14 cellular contexts compared by ENCODE assay signal in the genomic region with DNA sequence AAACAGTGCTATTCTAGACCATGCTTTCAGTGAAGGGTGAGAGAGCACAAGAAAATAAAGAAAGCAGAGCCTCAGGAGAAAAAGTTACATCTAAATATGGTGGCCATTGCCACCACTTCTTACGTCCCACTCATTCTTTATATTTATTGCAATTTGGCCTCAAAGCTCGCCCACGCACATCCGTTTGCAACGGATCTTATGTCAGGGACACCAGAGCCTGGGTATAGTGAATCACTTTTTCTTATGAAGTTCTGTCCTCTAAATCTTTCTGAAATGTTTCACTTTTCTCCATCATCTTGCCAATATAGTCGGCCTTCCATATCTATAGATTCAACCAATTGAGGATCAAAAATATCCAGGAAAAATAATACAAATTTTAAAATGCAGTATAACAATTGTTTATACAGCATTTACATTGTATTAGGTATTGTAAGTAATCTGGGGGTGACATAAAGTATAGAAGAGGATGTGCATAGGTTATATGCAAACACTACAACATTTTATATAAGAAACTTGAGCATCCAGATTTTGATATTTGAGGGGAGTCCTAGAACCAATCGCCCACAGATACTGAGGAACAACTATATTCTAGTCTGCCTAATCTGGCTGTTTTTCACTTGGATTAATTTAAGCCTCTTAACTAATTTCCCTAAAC. TPM values are rescaled to one million over a fixed set of nuclear protein-coding genes. Genes with fewer than 3 reads are reported as not detected.
DNase-seq lines count a peak whose midpoint lies in the region; ATAC-seq, FAIRE-seq and TF ChIP-seq lines count a peak whose summit lies in the region.
"Had no signal": no experiment of that assay in that cellular context is flagged by ENCODE, and none has a peak within 500 bp of the region (broad histone marks: within the 10 kb centered on the region; RNA-seq: fewer than 3 reads in every experiment).

No MANE protein-coding gene starts in this region.

- no peaks in the 10 kb centered on the region for H3K27me3 ChIP-seq in HCT116 (ENCODE audit: insufficient read depth, low read length)
- H3K27me3 ChIP-seq: gastrocnemius medialis had no signal

- POLR2A ChIA-PET in HCT116 (lab: Charles Lee): no interaction called here
- POLR2A ChIA-PET in activated CD4-positive, alpha-beta memory T cell treated with anti-CD3 and anti-CD28 coated beads, Interleukin-2, amount 10 ng/mL, durations not matched to agents 7 days and 5 days (lab: Charles Lee): interaction anchor here (1.2 to 2.5 kb wide), 2 partner anchors 9 to 35 kb away, joined by 4 to 6 read pairs; partner anchors contain the start of gene GOLPH3

- RAD21 ChIA-PET in HCT116 (lab: Charles Lee; ENCODE audit: low non-redundant PET in 1 of 2, low total read pairs in 2 of 2, uncharacterized antibody in 2 of 2, unreplicated experiment in 2 of 2): no interaction called here

- H3K36me3 ChIP-seq in HCT116 (ENCODE audit: control insufficient read depth in 1 of 2, insufficient read depth in 2 of 2, low read length in 2 of 2): peaks cover 10 to 11% of the 10 kb centered on the region in 2 experiments; a peak in 3 of 4 replicates

- no peak overlapping the region for H3K4me3 ChIP-seq in HCT116 (replicated peaks in 1 of 2; ENCODE audit: low read depth in 1 of 2, low read length in 2 of 2)
- H3K4me3 ChIP-seq: coronary artery, gastrocnemius medialis, lung had no signal

- H3K9ac ChIP-seq in HCT116 (ENCODE audit: low read length): no peak overlapping the region

- H3K27me3 Mint-ChIP-seq in activated CD4-positive, alpha-beta memory T cell treated with anti-CD3 and anti-CD28 coated beads, Interleukin-2, amount 10 ng/mL, durations not matched to agents 7 days and 5 days: no peaks in the 10 kb centered on the region
- H3K27me3 Mint-ChIP-seq in chondrocyte (ENCODE audit: low read depth): no peaks in the 10 kb centered on the region
- H3K27me3 Mint-ChIP-seq in progenitor cell of endocrine pancreas: no peaks in the 10 kb centered on the region

- H3K4me2 ChIP-seq in HCT116 (ENCODE audit: low read length): no peak overlapping the region

- peaks cover 69% of the 10 kb centered on the region for H3K79me2 ChIP-seq in HCT116 (ENCODE audit: insufficient read depth, low read length)

- no peaks in the 10 kb centered on the region for H3K9me2 ChIP-seq in HCT116 (ENCODE audit: insufficient read depth)

- ATAC-seq in HCT116 (no peak), HG03095 (IDR thresholded peaks at IDR 0.05; ENCODE audit: unreplicated experiment) (no peak)
- ATAC-seq: gastrocnemius medialis, WTC11 had no signal

- TF ChIP-seq CTCF in HCT116 (IDR thresholded peaks at IDR 0.05 in 2 of 3, conservative IDR thresholded peaks at IDR 0.05 in 1 of 3; ENCODE audit: borderline replicate concordance in 1 of 3, insufficient read depth in 1 of 3, low read depth in 2 of 3, low read length in 2 of 3) (no peak), chondrocyte (IDR thresholded peaks at IDR 0.05) (no peak), progenitor cell of endocrine pancreas (IDR thresholded peaks at IDR 0.05; ENCODE audit: unreplicated experiment) (no peak)

- CTCF ChIA-PET in HCT116 (lab: Charles Lee): no interaction called here
- CTCF ChIA-PET in activated CD4-positive, alpha-beta memory T cell treated with anti-CD3 and anti-CD28 coated beads, Interleukin-2, amount 10 ng/mL, durations not matched to agents 7 days and 5 days (lab: Charles Lee): no interaction called here

- TF ChIP-seq POLR2A in HCT116 (IDR thresholded peaks at IDR 0.05; ENCODE audit: borderline replicate concordance, extremely low read depth, insufficient read depth, insufficient read length) (no peak), GM12891 (IDR thresholded peaks at IDR 0.05; ENCODE audit: low read depth, low read length) (no peak)

- H2AFZ ChIP-seq in HCT116 (ENCODE audit: low read depth, low read length, poor library complexity, severe bottlenecking): no peak overlapping the region

- peaks cover 13% of the 10 kb centered on the region; the same call in 1 of the 2 replicates for H4K20me1 ChIP-seq in HCT116 (ENCODE audit: insufficient read depth)

- no peak overlapping the region for H3K4me3 Mint-ChIP-seq in activated CD4-positive, alpha-beta memory T cell treated with anti-CD3 and anti-CD28 coated beads, Interleukin-2, amount 10 ng/mL, durations not matched to agents 7 days and 5 days
- no peak overlapping the region for H3K4me3 Mint-ChIP-seq in chondrocyte (ENCODE audit: unreplicated experiment)
- H3K4me3 Mint-ChIP-seq in progenitor cell of endocrine pancreas (ENCODE audit: low read depth): no peak overlapping the region
- H3K4me3 Mint-ChIP-seq: WTC11 had no signal

- H3K9me3 ChIP-seq in HCT116 (ENCODE audit: control insufficient read depth in 1 of 2, insufficient read depth in 1 of 2, low read depth in 1 of 2, low read length in 2 of 2): no peaks in the 10 kb centered on the region
- H3K9me3 ChIP-seq: gastrocnemius medialis had no signal

- BruUV-seq in HCT116 (replicated peaks; lab: Mats Ljungman, UMichigan): TSS peak; percentile 9

- H3K4me1 ChIP-seq in HCT116 (ENCODE audit: control insufficient read depth in 1 of 2, insufficient read depth in 2 of 2, low read length in 2 of 2): no peaks in the 10 kb centered on the region

- no peaks in the 10 kb centered on the region for H3K9me3 Mint-ChIP-seq in activated CD4-positive, alpha-beta memory T cell treated with anti-CD3 and anti-CD28 coated beads, Interleukin-2, amount 10 ng/mL, durations not matched to agents 7 days and 5 days
- no peaks in the 10 kb centered on the region for H3K9me3 Mint-ChIP-seq in chondrocyte (ENCODE audit: low read depth)
- no peaks in the 10 kb centered on the region for H3K9me3 Mint-ChIP-seq in progenitor cell of endocrine pancreas (ENCODE audit: low read depth)
- H3K9me3 Mint-ChIP-seq: WTC11 had no signal

- no peak for TF ChIP-seq RAD21 in HCT116 (IDR thresholded peaks at IDR 0.05; ENCODE audit: low read depth)

- no peak overlapping the region for H3K27ac ChIP-seq in HCT116 (ENCODE audit: low read depth, low read length)
- H3K27ac ChIP-seq: coronary artery, gastrocnemius medialis had no signal

- peak overlapping the region; percentile 59 for H3K27ac Mint-ChIP-seq in activated CD4-positive, alpha-beta memory T cell treated with anti-CD3 and anti-CD28 coated beads, Interleukin-2, amount 10 ng/mL, durations not matched to agents 7 days and 5 days
- H3K27ac Mint-ChIP-seq in chondrocyte (ENCODE audit: unreplicated experiment): peak overlapping the region; percentile 52
- no peak overlapping the region for H3K27ac Mint-ChIP-seq in progenitor cell of endocrine pancreas

- H3K4me1 Mint-ChIP-seq in activated CD4-positive, alpha-beta memory T cell treated with anti-CD3 and anti-CD28 coated beads, Interleukin-2, amount 10 ng/mL, durations not matched to agents 7 days and 5 days: peaks cover 13% of the 10 kb centered on the region
- H3K4me1 Mint-ChIP-seq in chondrocyte (ENCODE audit: low read depth) (peaks cover 10% of the 10 kb centered on the region), progenitor cell of endocrine pancreas (ENCODE audit: low read depth) (no peaks in the 10 kb centered on the region)
- H3K4me1 Mint-ChIP-seq: WTC11 had no signal

- FAIRE-seq in GM12891 (lab: Jason Lieb, UNC): no peak

- H3K36me3 Mint-ChIP-seq in activated CD4-positive, alpha-beta memory T cell treated with anti-CD3 and anti-CD28 coated beads, Interleukin-2, amount 10 ng/mL, durations not matched to agents 7 days and 5 days (ENCODE audit: low read depth): peaks cover 45% of the 10 kb centered on the region
- H3K36me3 Mint-ChIP-seq in chondrocyte (ENCODE audit: low read depth) (peaks cover 8% of the 10 kb centered on the region), progenitor cell of endocrine pancreas (ENCODE audit: insufficient read depth) (peaks cover 22% of the 10 kb centered on the region)

- intact Hi-C loops in HCT116 (cut with micrococcal nuclease): no loop called here

- no peak for DNase-seq in HCT116 (ENCODE audit: low read depth, low spot score)
- peak; percentile 54 for DNase-seq in activated CD4-positive, alpha-beta memory T cell treated with anti-CD3 and anti-CD28 coated beads, Interleukin-2, amount 10 ng/mL, durations not matched to agents 7 days and 5 days
- no peak for DNase-seq in chondrocyte (ENCODE audit: low spot score)
- DNase-seq in stimulated activated CD4-positive, alpha-beta T cell treated with anti-CD3 and anti-CD28 coated beads, Interleukin-4, amount 100 ng/mL, for 4 hours: peak; percentile 51 to 70
- no peak for DNase-seq in GM12891 (ENCODE audit: insufficient read length, low spot score)
- DNase-seq in progenitor cell of endocrine pancreas (ENCODE audit: low spot score, unreplicated experiment): no peak
- DNase-seq in NCI-H146 (lab: John Stamatoyannopoulos, UW): no peak
- DNase-seq: Calu3, gastrocnemius medialis, NCI-H1048 had no signal

TF ChIP-seq in GM12891, 5 proteins besides CTCF, POLR2A, EP300 and RAD21:
- TF ChIP-seq PAX5 (IDR thresholded peaks at IDR 0.05; ENCODE audit: insufficient read depth, low read length, severe bottlenecking) (no peak), SPI1 (IDR thresholded peaks at IDR 0.05; ENCODE audit: low read depth, low read length) (no peak), TAF1 (IDR thresholded peaks at IDR 0.05; ENCODE audit: low read depth, low read length) (no peak), POLR2AphosphoS5 (IDR thresholded peaks at IDR 0.05; ENCODE audit: low read depth, low read length) (no peak), POU2F2 (IDR thresholded peaks at IDR 0.05; ENCODE audit: low read depth, low read length) (no peak)

RNA-seq across cellular contexts. Expression of gene GOLPH3, which starts 35.2 kb away (rescaled TPM):
- total RNA-seq in HCT116 (2021; ENCODE audit: unreplicated experiment) (69.2 TPM), chondrocyte (95.2 to 110 TPM (median 106 TPM) in 3 replicates), progenitor cell of endocrine pancreas (79.3 and 80.8 TPM in 2 replicates)
- 31.2 and 32.0 TPM in 2 replicates for polyA plus RNA-seq in HCT116 (2012)
- total RNA-seq in activated CD4-positive, alpha-beta memory T cell treated with anti-CD3 and anti-CD28 coated beads, Interleukin-2, amount 10 ng/mL, durations not matched to agents 7 days and 5 days: 10 to 100 TPM; 81.6 to 86.8 TPM
- polyA plus RNA-seq in GM12891 (2012; ENCODE audit: low read depth, missing spikeins): 24.8 TPM

Comparison
In these comparisons a context has a peak if more than half of its experiments do, and no peak if none do; other contexts are left out.
1. DNase-seq: peak in activated CD4-positive, alpha-beta memory T cell treated with anti-CD3 and anti-CD28 coated beads, Interleukin-2, amount 10 ng/mL, durations not matched to agents 7 days and 5 days (single experiment) and stimulated activated CD4-positive, alpha-beta T cell treated with anti-CD3 and anti-CD28 coated beads, Interleukin-4, amount 100 ng/mL, for 4 hours (2 of 2); none in HCT116 (single experiment), chondrocyte (single experiment), GM12891 (single experiment), progenitor cell of endocrine pancreas (single experiment) and NCI-H146 (single experiment).